In genomic region chr1:33519240-33519884, GRCh38 we compare ENCODE assay signal across 23 cellular contexts. TPM values are rescaled to one million over a fixed set of nuclear protein-coding genes. Genes with fewer than 3 reads are reported as not detected.
DNase-seq lines count a peak whose midpoint lies in the region; ATAC-seq, FAIRE-seq and TF ChIP-seq lines count a peak whose summit lies in the region.
"Had no signal": no experiment of that assay in that cellular context is flagged by ENCODE, and none has a peak within 500 bp of the region (broad histone marks: within the 10 kb centered on the region; RNA-seq: fewer than 3 reads in every experiment).

No MANE protein-coding gene starts in this region.

- intact Hi-C loops in HCT116 (cut with micrococcal nuclease) = no loop called here
- intact Hi-C loops in GM12878 (cut with micrococcal nuclease; ENCODE audit: unreplicated experiment) = no loop called here

- SMC1A ChIA-PET in GM12878 (lab: Charles Lee; ENCODE audit: uncharacterized antibody, unreplicated experiment) = no interaction called here

- peak; percentile 43; the same call in 1 of the 2 replicates for ATAC-seq in HCT116
- no peak for ATAC-seq in GM12878
- no peak for ATAC-seq in HG02798 (IDR thresholded peaks at IDR 0.05; ENCODE audit: poor library complexity, unreplicated experiment)
- ATAC-seq: A549 had no signal

- no peak overlapping the region for H3K4me2 ChIP-seq in HCT116 (ENCODE audit: low read length)
- H3K4me2 ChIP-seq in GM12878 (ENCODE audit: control insufficient read depth, insufficient read depth) = no peak overlapping the region
- no peak overlapping the region for H3K4me2 ChIP-seq in neuronal stem cell (ENCODE audit: insufficient read depth, low read length, poor library complexity, severe bottlenecking)
- H3K4me2 ChIP-seq: A549, PC-9 had no signal

- TF ChIP-seq POLR2A in HCT116 (IDR thresholded peaks at IDR 0.05; ENCODE audit: borderline replicate concordance, extremely low read depth, insufficient read depth, insufficient read length) = no peak
- no peak for TF ChIP-seq POLR2A in GM12878 (IDR thresholded peaks at IDR 0.05; ENCODE audit: low read depth, low read length)

- no peak overlapping the region for H3K4me3 ChIP-seq in HCT116 (replicated peaks in 1 of 2; ENCODE audit: low read depth in 1 of 2, low read length in 2 of 2)
- no peak overlapping the region for H3K4me3 ChIP-seq in GM12878
- no peak overlapping the region for H3K4me3 ChIP-seq in neuronal stem cell (ENCODE audit: low read length in 2 of 2)
- H3K4me3 ChIP-seq: A549, PC-9 had no signal

- H3K27me3 ChIP-seq in HCT116 (ENCODE audit: insufficient read depth, low read length) (no peaks in the 10 kb centered on the region), GM12878 (replicated peaks in 1 of 2; ENCODE audit: control insufficient read depth in 2 of 2, insufficient read depth in 2 of 2, low read length in 1 of 2) (peaks cover 0 to 3% of the 10 kb centered on the region in 2 experiments), neuronal stem cell (ENCODE audit: control insufficient read depth in 3 of 3, insufficient read depth in 3 of 3, low read depth in 1 of 3, low read length in 3 of 3) (peaks cover 0 to 39% (median 0%) of the 10 kb centered on the region in 3 experiments)

- no peak overlapping the region for H2BK120ac ChIP-seq in neuronal stem cell (ENCODE audit: low read depth, low read length)

- no peak overlapping the region for H2BK5ac ChIP-seq in neuronal stem cell (ENCODE audit: low read length)

- H3K36me3 ChIP-seq in HCT116 (ENCODE audit: control insufficient read depth in 1 of 2, insufficient read depth in 2 of 2, low read length in 2 of 2) (no peaks in the 10 kb centered on the region), GM12878 (ENCODE audit: control insufficient read depth in 2 of 2, insufficient read depth in 2 of 2, low read length in 1 of 2) (no peaks in the 10 kb centered on the region), neuronal stem cell (replicated peaks in 1 of 2; ENCODE audit: control insufficient read depth in 2 of 2, insufficient read depth in 2 of 2, low read length in 2 of 2) (no peaks in the 10 kb centered on the region)

- POLR2A ChIA-PET in HCT116 (lab: Charles Lee) (no interaction called here), GM12878 (lab: Charles Lee) (no interaction called here)

- no peaks in the 10 kb centered on the region for H3K79me2 ChIP-seq in HCT116 (ENCODE audit: insufficient read depth, low read length)
- H3K79me2 ChIP-seq in GM12878 (ENCODE audit: control insufficient read depth, insufficient read depth, low read length) = no peaks in the 10 kb centered on the region

- no peak overlapping the region for H4K91ac ChIP-seq in neuronal stem cell (ENCODE audit: low read depth, low read length, poor library complexity)

- no peak overlapping the region for H3K18ac ChIP-seq in neuronal stem cell (ENCODE audit: low read length)

- FAIRE-seq in GM12878 (lab: Jason Lieb, UNC) = no peak
- FAIRE-seq: A549, GM18507, H54, HTR-8/SVneo had no signal

- no peak for TF ChIP-seq EP300 in GM12878 (IDR thresholded peaks at IDR 0.05; ENCODE audit: borderline replicate concordance in 1 of 2, control insufficient read depth in 1 of 2, low read depth in 2 of 2, low read length in 2 of 2)

- TF ChIP-seq CTCF in HCT116 (IDR thresholded peaks at IDR 0.05 in 2 of 3, conservative IDR thresholded peaks at IDR 0.05 in 1 of 3; ENCODE audit: borderline replicate concordance in 1 of 3, insufficient read depth in 1 of 3, low read depth in 2 of 3, low read length in 2 of 3) = no peak
- no peak for TF ChIP-seq CTCF in GM12878 (IDR thresholded peaks at IDR 0.05 in 2 of 3, conservative IDR thresholded peaks at IDR 0.05 in 1 of 3; ENCODE audit: control insufficient read depth in 2 of 3, extremely low read depth in 1 of 3, insufficient read depth in 1 of 3, low read depth in 3 of 3, low read length in 3 of 3)

- H3K14ac ChIP-seq in neuronal stem cell (ENCODE audit: low read length) = peak overlapping the region; percentile 4

- H3K27ac ChIP-seq in HCT116 (ENCODE audit: low read depth, low read length) (no peak overlapping the region), GM12878 (ENCODE audit: control insufficient read depth, insufficient read depth) (no peak overlapping the region), neuronal stem cell (replicated peaks; ENCODE audit: low read length) (no peak overlapping the region)
- H3K27ac ChIP-seq: A549, PC-9 had no signal

- DNase-seq in HCT116 (ENCODE audit: low read depth, low spot score) (no peak), MV-4-11 (lab: John Stamatoyannopoulos, UW) (peak; percentile 9), GM12878 (ENCODE audit: low read depth, low spot score) (no peak), neuronal stem cell (ENCODE audit: low spot score) (no peak), AML-193 (lab: John Stamatoyannopoulos, UW) (no peak), retina (no peak)
- DNase-seq: C1 segment of cervical spinal cord; Caco-2; CD4-positive, alpha-beta memory T cell; DMS79; EL; GDM1; KG1; NCI-H2029; NCI-H2227 treated with DMSO at 0.1 percent for 48 hours; NCI-H526 treated with DMSO at 0.1 percent for 48 hours; PC-9; SHP77 had no signal

- 65% methylated on average over 27 of the region's 27 CpGs for WGBS in GM12878 (ENCODE audit: insufficient coverage, insufficient replicate concordance, low lambda C conversion rate, missing lambda C conversion rate)
- no CpG with 5 or more reads among the region's 27 CpGs for WGBS in neuronal stem cell (ENCODE audit: extremely low coverage in 2 of 2, insufficient read length in 2 of 2, insufficient replicate concordance in 1 of 2), 2 donors

- H2BK12ac ChIP-seq in neuronal stem cell (ENCODE audit: low read length) = no peak overlapping the region

- H4K20me1 ChIP-seq in HCT116 (ENCODE audit: insufficient read depth) (no peaks in the 10 kb centered on the region), GM12878 (ENCODE audit: control insufficient read depth, insufficient read depth) (no peaks in the 10 kb centered on the region)

- no peaks in the 10 kb centered on the region for H3K9me2 ChIP-seq in HCT116 (ENCODE audit: insufficient read depth)

- CTCF ChIA-PET in HCT116 (lab: Charles Lee) (no interaction called here), GM12878 (lab: Yijun Ruan, JAX) (interaction anchor here (1.0 kb wide), 1 partner anchor 93 kb away, joined by 3 read pairs; no protein-coding TSS in a partner anchor)

- no peak overlapping the region for H2BK15ac ChIP-seq in neuronal stem cell (ENCODE audit: low read length)

- TF ChIP-seq RAD21 in HCT116 (IDR thresholded peaks at IDR 0.05; ENCODE audit: low read depth) (no peak), GM12878 (IDR thresholded peaks at IDR 0.05; ENCODE audit: insufficient read depth, low read depth, low read length) (no peak)

- peaks cover 10 to 15% of the 10 kb centered on the region in 2 experiments; a peak in 3 of 4 replicates for H3K4me1 ChIP-seq in HCT116 (ENCODE audit: control insufficient read depth in 1 of 2, insufficient read depth in 2 of 2, low read length in 2 of 2)
- no peaks in the 10 kb centered on the region for H3K4me1 ChIP-seq in GM12878 (ENCODE audit: control insufficient read depth, insufficient read depth, low read length)
- H3K4me1 ChIP-seq in neuronal stem cell (ENCODE audit: control insufficient read depth in 2 of 2, insufficient read depth in 1 of 2, low read depth in 1 of 2, low read length in 2 of 2) = no peaks in the 10 kb centered on the region
- H3K4me1 ChIP-seq: A549, Caco-2 had no signal

- in situ Hi-C loops in GM12878 (cut with MboI) = no loop called here

- no peak overlapping the region for H2AK5ac ChIP-seq in neuronal stem cell (ENCODE audit: low read depth, low read length)

- no peaks in the 10 kb centered on the region for H3K79me1 ChIP-seq in neuronal stem cell (ENCODE audit: low read depth, low read length)

- no TSS peak for BruUV-seq in HCT116 (replicated peaks; lab: Mats Ljungman, UMichigan)
- BruUV-seq in GM12878 (replicated peaks; lab: Mats Ljungman, UMichigan) = no TSS peak

- RAD21 ChIA-PET in HCT116 (lab: Charles Lee; ENCODE audit: low non-redundant PET in 1 of 2, low total read pairs in 2 of 2, uncharacterized antibody in 2 of 2, unreplicated experiment in 2 of 2) = no interaction called here
- RAD21 ChIA-PET in GM12878 (lab: Charles Lee; ENCODE audit: unreplicated experiment) = no interaction called here

- no peaks in the 10 kb centered on the region for H3K9me3 ChIP-seq in HCT116 (ENCODE audit: control insufficient read depth in 1 of 2, insufficient read depth in 1 of 2, low read depth in 1 of 2, low read length in 2 of 2)
- no peaks in the 10 kb centered on the region for H3K9me3 ChIP-seq in GM12878 (replicated peaks; ENCODE audit: control insufficient read depth, insufficient read depth, low read length)
- no peaks in the 10 kb centered on the region for H3K9me3 ChIP-seq in neuronal stem cell (replicated peaks in 1 of 2; ENCODE audit: control insufficient read depth in 2 of 2, insufficient read depth in 1 of 2, low read depth in 1 of 2, low read length in 2 of 2)
- H3K9me3 ChIP-seq: A549, Caco-2 had no signal

- H3K9ac ChIP-seq in HCT116 (ENCODE audit: low read length) = no peak overlapping the region
- H3K9ac ChIP-seq in GM12878 (ENCODE audit: control insufficient read depth, insufficient read depth, low read length) = no peak overlapping the region
- H3K9ac ChIP-seq in neuronal stem cell (ENCODE audit: low read depth, low read length, poor library complexity) = no peak overlapping the region

- no peak overlapping the region for H4K8ac ChIP-seq in neuronal stem cell (ENCODE audit: low read depth, low read length)

- H3K23ac ChIP-seq in neuronal stem cell (ENCODE audit: low read depth, low read length, poor library complexity) = peak overlapping the region; percentile 76

- H2AFZ ChIP-seq in HCT116 (ENCODE audit: low read depth, low read length, poor library complexity, severe bottlenecking) (no peak overlapping the region), GM12878 (ENCODE audit: control insufficient read depth, low read depth, low read length) (no peak overlapping the region), neuronal stem cell (ENCODE audit: low read length) (no peak overlapping the region)
- H2AFZ ChIP-seq: PC-9 had no signal

- H3K4ac ChIP-seq in neuronal stem cell (ENCODE audit: low read length) = no peak overlapping the region

RNA-seq across cellular contexts. Expression of gene ZSCAN20, which starts 46.9 kb away (rescaled TPM):
- total RNA-seq in HCT116 (2021; ENCODE audit: unreplicated experiment) (9.0 TPM), GM12878 (2014; rRNA removed) (4.1 and 4.7 TPM in 2 replicates), GM12878 (2014; rRNA removed; fragmentation: Illumina TruSeq; extraction: Trizol) (4.2 and 5.1 TPM in 2 replicates), GM12878 (2021) (4.4 and 4.7 TPM in 2 replicates)
- 1.8 and 2.6 TPM in 2 replicates for polyA plus RNA-seq in HCT116 (2012)
- total RNA-seq in GM12878 (2013; cell fraction: nucleolus; rRNA removed) = 11.4 and 12.8 TPM in 2 replicates
- 1.0 TPM for polyA plus RNA-seq in GM12878 (2011; ENCODE audit: low read depth)
- polyA plus RNA-seq in GM12878 (2011; rRNA removed) (2.4 and 2.6 TPM in 2 replicates), GM12878 (2014; fragmentation: Illumina TruSeq; extraction: Trizol) (2.9 and 3.6 TPM in 2 replicates), GM12878 (2014; fragmentation: Nextera tagmentation; extraction: Ambion mirVana) (under 1 TPM; 0.35 to 0.37 TPM), GM12878 (2014; rRNA removed) (2.0 and 2.3 TPM in 2 replicates), GM12878 (2016; fragmentation: Nextera tagmentation; extraction: Ambion mirVana) (1 to 10 TPM; 2.2 to 2.3 TPM)
- 1.6 and 2.0 TPM in 2 replicates for polyA plus RNA-seq in GM12878 (2011; cell fraction: cytosol; rRNA removed)
- 3.2 and 3.4 TPM in 2 replicates for polyA plus RNA-seq in GM12878 (2011; cell fraction: nucleus; rRNA removed)
- 1.0 and 1.5 TPM in 2 replicates for polyA plus RNA-seq in GM12878 (2012)
- 3.9 and 5.4 TPM in 2 replicates for polyA minus RNA-seq in GM12878 (2011; rRNA and poly(A)+ RNA removed)
- 1.5 and 3.1 TPM in 2 replicates for polyA minus RNA-seq in GM12878 (2011; cell fraction: cytosol; rRNA and poly(A)+ RNA removed)
- 1.8 and 3.3 TPM in 2 replicates for polyA minus RNA-seq in GM12878 (2011; cell fraction: nucleus; rRNA and poly(A)+ RNA removed)
- 2.1 TPM for polyA plus RNA-seq in neuronal stem cell (2013, experiment 1 of 2)
- 2.0 TPM for polyA plus RNA-seq in neuronal stem cell (2013, experiment 2 of 2)
